In the genomic region with DNA sequence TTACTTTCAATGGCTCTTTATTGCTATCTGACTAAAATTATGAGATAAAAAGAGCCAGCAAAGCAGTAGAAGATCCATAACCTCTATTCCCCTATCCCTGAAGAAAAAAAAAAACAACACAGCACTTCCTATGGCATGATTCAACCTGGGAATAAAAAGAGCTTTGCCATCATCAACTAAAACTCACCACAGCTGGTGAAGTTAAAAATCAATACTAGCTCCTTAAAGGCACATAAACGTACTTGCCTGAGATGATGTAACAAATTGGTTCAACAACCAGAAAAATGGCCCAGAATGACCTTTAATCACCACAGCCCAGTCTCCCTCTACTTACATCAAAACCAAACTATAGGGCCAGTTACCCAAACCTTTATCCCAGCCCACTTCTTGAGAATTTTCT, we compare ENCODE assay signal across 24 cellular contexts.
A peak's percentile ranks its signal among the peaks of the same experiment; 100 is the strongest.
DNase-seq lines count a peak whose midpoint lies in the region; ATAC-seq, FAIRE-seq and TF ChIP-seq lines count a peak whose summit lies in the region.
"Had no signal": no experiment of that assay in that cellular context is flagged by ENCODE, and none has a peak within 500 bp of the region (broad histone marks: within the 10 kb centered on the region; RNA-seq: fewer than 3 reads in every experiment).

No MANE protein-coding gene starts in this region.

- DNase-seq in glutamatergic neuron (no peak), type B pancreatic cell (ENCODE audit: extremely low spot score, unreplicated experiment) (no peak), EL (no peak)
- DNase-seq: 8988T; ACHN; BE2C; C1 segment of cervical spinal cord; CD4-positive, alpha-beta memory T cell; CD4-positive, CD25-positive, alpha-beta regulatory T cell; CD8-positive, alpha-beta memory T cell; COR-L47; DMS 273 treated with DMSO at 0.1 percent for 48 hours; DMS153; DMS53; DMS79; DND-41; GDM1 had no signal

- TF ChIP-seq CTCF in glutamatergic neuron (IDR thresholded peaks at IDR 0.05; ENCODE audit: partially characterized antibody, unreplicated experiment) (no peak), type B pancreatic cell (conservative IDR thresholded peaks at IDR 0.05) (no peak)

- ATAC-seq in HG02759 (IDR thresholded peaks at IDR 0.05; ENCODE audit: unreplicated experiment), result no peak
- ATAC-seq: GM12878 had no signal

- H3K9me3 Mint-ChIP-seq in glutamatergic neuron (ENCODE audit: unreplicated experiment) (peaks cover 8% of the 10 kb centered on the region), type B pancreatic cell (peaks cover 4% of the 10 kb centered on the region)
- H3K9me3 Mint-ChIP-seq: CD8-positive, alpha-beta memory T cell had no signal

- H3K36me3 Mint-ChIP-seq in glutamatergic neuron (ENCODE audit: unreplicated experiment) (peaks cover 13% of the 10 kb centered on the region), type B pancreatic cell (no peaks in the 10 kb centered on the region)
- H3K36me3 Mint-ChIP-seq: CD4-positive, alpha-beta memory T cell; CD4-positive, CD25-positive, alpha-beta regulatory T cell had no signal

- H3K4me1 Mint-ChIP-seq in glutamatergic neuron (ENCODE audit: low read depth, unreplicated experiment) (peaks cover 42% of the 10 kb centered on the region), type B pancreatic cell (ENCODE audit: unreplicated experiment) (peaks cover 34% of the 10 kb centered on the region)
- H3K4me1 Mint-ChIP-seq: CD4-positive, alpha-beta memory T cell; CD4-positive, CD25-positive, alpha-beta regulatory T cell; CD8-positive, alpha-beta memory T cell had no signal

- peak overlapping the region; percentile 36 for H3K27ac Mint-ChIP-seq in glutamatergic neuron (ENCODE audit: unreplicated experiment)
- H3K27ac Mint-ChIP-seq in type B pancreatic cell, result peak overlapping the region; percentile 48
- H3K27ac Mint-ChIP-seq: CD14-positive monocyte; CD4-positive, alpha-beta memory T cell; CD4-positive, CD25-positive, alpha-beta regulatory T cell; CD8-positive, alpha-beta memory T cell had no signal

- H3K27me3 Mint-ChIP-seq in glutamatergic neuron (ENCODE audit: unreplicated experiment), result peaks cover 6% of the 10 kb centered on the region
- no peaks in the 10 kb centered on the region for H3K27me3 Mint-ChIP-seq in type B pancreatic cell

- H3K4me3 Mint-ChIP-seq in glutamatergic neuron (ENCODE audit: unreplicated experiment) (no peak overlapping the region), type B pancreatic cell (no peak overlapping the region)
- H3K4me3 Mint-ChIP-seq: CD14-positive monocyte; CD4-positive, alpha-beta memory T cell; CD4-positive, CD25-positive, alpha-beta regulatory T cell; CD8-positive, alpha-beta memory T cell had no signal

- peak; percentile 81 for FAIRE-seq in islet of Langerhans (lab: Jason Lieb, UNC)
- FAIRE-seq: A204.1, GM12878, GM12892, GM18507 had no signal
